Comparison of ENCODE assay signal across 2 cellular contexts in the genomic region with DNA sequence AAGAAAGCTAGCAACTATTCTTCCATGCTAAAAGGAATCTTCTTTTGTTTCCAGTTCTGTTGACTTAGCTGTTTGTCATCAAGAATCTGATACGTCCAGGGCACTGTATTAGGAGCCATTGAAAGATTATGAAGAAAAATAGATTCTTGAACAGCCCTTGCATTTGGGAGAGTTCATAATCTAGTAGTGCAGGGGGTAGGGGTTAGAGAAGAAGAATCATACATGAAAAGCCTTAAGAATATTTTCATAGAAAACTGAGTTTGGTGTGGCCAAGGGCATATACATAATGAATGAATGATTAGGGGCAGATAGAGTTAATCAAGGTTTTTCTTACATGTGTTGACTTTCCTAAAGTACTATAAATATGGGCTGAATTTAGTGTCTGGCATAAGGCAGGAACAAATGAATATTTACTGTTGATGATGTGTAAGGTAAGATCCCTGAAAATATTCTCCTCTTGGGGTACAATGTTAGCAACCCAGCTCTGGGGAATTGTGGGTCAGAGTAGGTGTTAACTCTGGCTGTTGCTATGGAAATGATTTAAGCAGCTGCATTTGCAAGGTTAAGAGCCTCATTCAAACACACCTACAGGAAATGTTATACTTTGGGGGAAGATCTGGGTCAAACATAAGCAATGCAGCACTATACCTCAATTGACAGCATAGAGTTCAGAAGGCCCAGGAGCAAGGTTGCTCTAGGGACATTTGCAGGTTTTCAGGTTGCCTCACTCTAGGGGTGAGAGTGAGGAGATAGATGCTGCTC.
TF ChIP-seq lines count a peak whose summit lies in the region.

No MANE protein-coding gene starts in this region.

TF ChIP-seq in WTC11, 78 proteins besides CTCF, POLR2A, EP300 and RAD21 (continued from another document and continues in another):
- TF ChIP-seq, protein P1, sequence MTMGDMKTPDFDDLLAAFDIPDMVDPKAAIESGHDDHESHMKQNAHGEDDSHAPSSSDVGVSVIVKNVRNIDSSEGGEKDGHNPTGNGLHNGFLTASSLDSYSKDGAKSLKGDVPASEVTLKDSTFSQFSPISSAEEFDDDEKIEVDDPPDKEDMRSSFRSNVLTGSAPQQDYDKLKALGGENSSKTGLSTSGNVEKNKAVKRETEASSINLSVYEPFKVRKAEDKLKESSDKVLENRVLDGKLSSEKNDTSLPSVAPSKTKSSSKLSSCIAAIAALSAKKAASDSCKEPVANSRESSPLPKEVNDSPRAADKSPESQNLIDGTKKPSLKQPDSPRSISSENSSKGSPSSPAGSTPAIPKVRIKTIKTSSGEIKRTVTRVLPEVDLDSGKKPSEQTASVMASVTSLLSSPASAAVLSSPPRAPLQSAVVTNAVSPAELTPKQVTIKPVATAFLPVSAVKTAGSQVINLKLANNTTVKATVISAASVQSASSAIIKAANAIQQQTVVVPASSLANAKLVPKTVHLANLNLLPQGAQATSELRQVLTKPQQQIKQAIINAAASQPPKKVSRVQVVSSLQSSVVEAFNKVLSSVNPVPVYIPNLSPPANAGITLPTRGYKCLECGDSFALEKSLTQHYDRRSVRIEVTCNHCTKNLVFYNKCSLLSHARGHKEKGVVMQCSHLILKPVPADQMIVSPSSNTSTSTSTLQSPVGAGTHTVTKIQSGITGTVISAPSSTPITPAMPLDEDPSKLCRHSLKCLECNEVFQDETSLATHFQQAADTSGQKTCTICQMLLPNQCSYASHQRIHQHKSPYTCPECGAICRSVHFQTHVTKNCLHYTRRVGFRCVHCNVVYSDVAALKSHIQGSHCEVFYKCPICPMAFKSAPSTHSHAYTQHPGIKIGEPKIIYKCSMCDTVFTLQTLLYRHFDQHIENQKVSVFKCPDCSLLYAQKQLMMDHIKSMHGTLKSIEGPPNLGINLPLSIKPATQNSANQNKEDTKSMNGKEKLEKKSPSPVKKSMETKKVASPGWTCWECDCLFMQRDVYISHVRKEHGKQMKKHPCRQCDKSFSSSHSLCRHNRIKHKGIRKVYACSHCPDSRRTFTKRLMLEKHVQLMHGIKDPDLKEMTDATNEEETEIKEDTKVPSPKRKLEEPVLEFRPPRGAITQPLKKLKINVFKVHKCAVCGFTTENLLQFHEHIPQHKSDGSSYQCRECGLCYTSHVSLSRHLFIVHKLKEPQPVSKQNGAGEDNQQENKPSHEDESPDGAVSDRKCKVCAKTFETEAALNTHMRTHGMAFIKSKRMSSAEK (CRISPR knock-in tag; IDR thresholded peaks at IDR 0.05; ENCODE audit: borderline replicate concordance), result no peak
- TF ChIP-seq ZNF263 (CRISPR knock-in tag; IDR thresholded peaks at IDR 0.05; ENCODE audit: low read depth) (no peak), TCF7 (CRISPR knock-in tag; IDR thresholded peaks at IDR 0.05; ENCODE audit: low read depth) (no peak), ZBTB21 (CRISPR knock-in tag; IDR thresholded peaks at IDR 0.05; ENCODE audit: borderline replicate concordance) (no peak), FOXK1 (CRISPR knock-in tag; IDR thresholded peaks at IDR 0.05) (no peak), TEAD4 (CRISPR knock-in tag; IDR thresholded peaks at IDR 0.05) (no peak), GRHL2 (CRISPR knock-in tag; IDR thresholded peaks at IDR 0.05; ENCODE audit: insufficient replicate concordance, severe bottlenecking) (no peak)
- TF ChIP-seq, protein P2, sequence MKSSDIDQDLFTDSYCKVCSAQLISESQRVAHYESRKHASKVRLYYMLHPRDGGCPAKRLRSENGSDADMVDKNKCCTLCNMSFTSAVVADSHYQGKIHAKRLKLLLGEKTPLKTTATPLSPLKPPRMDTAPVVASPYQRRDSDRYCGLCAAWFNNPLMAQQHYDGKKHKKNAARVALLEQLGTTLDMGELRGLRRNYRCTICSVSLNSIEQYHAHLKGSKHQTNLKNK (CRISPR knock-in tag; IDR thresholded peaks at IDR 0.05), result no peak
- TF ChIP-seq, protein P3, sequence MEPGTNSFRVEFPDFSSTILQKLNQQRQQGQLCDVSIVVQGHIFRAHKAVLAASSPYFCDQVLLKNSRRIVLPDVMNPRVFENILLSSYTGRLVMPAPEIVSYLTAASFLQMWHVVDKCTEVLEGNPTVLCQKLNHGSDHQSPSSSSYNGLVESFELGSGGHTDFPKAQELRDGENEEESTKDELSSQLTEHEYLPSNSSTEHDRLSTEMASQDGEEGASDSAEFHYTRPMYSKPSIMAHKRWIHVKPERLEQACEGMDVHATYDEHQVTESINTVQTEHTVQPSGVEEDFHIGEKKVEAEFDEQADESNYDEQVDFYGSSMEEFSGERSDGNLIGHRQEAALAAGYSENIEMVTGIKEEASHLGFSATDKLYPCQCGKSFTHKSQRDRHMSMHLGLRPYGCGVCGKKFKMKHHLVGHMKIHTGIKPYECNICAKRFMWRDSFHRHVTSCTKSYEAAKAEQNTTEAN (CRISPR knock-in tag; IDR thresholded peaks at IDR 0.05), result no peak
- TF ChIP-seq, protein P4, sequence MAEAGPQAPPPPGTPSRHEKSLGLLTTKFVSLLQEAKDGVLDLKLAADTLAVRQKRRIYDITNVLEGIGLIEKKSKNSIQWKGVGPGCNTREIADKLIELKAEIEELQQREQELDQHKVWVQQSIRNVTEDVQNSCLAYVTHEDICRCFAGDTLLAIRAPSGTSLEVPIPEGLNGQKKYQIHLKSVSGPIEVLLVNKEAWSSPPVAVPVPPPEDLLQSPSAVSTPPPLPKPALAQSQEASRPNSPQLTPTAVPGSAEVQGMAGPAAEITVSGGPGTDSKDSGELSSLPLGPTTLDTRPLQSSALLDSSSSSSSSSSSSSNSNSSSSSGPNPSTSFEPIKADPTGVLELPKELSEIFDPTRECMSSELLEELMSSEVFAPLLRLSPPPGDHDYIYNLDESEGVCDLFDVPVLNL (CRISPR knock-in tag; IDR thresholded peaks at IDR 0.05; ENCODE audit: borderline replicate concordance, low read depth), result no peak
- TF ChIP-seq, protein P5, sequence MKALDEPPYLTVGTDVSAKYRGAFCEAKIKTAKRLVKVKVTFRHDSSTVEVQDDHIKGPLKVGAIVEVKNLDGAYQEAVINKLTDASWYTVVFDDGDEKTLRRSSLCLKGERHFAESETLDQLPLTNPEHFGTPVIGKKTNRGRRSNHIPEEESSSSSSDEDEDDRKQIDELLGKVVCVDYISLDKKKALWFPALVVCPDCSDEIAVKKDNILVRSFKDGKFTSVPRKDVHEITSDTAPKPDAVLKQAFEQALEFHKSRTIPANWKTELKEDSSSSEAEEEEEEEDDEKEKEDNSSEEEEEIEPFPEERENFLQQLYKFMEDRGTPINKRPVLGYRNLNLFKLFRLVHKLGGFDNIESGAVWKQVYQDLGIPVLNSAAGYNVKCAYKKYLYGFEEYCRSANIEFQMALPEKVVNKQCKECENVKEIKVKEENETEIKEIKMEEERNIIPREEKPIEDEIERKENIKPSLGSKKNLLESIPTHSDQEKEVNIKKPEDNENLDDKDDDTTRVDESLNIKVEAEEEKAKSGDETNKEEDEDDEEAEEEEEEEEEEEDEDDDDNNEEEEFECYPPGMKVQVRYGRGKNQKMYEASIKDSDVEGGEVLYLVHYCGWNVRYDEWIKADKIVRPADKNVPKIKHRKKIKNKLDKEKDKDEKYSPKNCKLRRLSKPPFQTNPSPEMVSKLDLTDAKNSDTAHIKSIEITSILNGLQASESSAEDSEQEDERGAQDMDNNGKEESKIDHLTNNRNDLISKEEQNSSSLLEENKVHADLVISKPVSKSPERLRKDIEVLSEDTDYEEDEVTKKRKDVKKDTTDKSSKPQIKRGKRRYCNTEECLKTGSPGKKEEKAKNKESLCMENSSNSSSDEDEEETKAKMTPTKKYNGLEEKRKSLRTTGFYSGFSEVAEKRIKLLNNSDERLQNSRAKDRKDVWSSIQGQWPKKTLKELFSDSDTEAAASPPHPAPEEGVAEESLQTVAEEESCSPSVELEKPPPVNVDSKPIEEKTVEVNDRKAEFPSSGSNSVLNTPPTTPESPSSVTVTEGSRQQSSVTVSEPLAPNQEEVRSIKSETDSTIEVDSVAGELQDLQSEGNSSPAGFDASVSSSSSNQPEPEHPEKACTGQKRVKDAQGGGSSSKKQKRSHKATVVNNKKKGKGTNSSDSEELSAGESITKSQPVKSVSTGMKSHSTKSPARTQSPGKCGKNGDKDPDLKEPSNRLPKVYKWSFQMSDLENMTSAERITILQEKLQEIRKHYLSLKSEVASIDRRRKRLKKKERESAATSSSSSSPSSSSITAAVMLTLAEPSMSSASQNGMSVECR (CRISPR knock-in tag; IDR thresholded peaks at IDR 0.05; ENCODE audit: borderline replicate concordance), result no peak

TF ChIP-seq in neural cell, 6 proteins besides CTCF, POLR2A, EP300 and RAD21 (continued from another document):
- TF ChIP-seq, protein P6, sequence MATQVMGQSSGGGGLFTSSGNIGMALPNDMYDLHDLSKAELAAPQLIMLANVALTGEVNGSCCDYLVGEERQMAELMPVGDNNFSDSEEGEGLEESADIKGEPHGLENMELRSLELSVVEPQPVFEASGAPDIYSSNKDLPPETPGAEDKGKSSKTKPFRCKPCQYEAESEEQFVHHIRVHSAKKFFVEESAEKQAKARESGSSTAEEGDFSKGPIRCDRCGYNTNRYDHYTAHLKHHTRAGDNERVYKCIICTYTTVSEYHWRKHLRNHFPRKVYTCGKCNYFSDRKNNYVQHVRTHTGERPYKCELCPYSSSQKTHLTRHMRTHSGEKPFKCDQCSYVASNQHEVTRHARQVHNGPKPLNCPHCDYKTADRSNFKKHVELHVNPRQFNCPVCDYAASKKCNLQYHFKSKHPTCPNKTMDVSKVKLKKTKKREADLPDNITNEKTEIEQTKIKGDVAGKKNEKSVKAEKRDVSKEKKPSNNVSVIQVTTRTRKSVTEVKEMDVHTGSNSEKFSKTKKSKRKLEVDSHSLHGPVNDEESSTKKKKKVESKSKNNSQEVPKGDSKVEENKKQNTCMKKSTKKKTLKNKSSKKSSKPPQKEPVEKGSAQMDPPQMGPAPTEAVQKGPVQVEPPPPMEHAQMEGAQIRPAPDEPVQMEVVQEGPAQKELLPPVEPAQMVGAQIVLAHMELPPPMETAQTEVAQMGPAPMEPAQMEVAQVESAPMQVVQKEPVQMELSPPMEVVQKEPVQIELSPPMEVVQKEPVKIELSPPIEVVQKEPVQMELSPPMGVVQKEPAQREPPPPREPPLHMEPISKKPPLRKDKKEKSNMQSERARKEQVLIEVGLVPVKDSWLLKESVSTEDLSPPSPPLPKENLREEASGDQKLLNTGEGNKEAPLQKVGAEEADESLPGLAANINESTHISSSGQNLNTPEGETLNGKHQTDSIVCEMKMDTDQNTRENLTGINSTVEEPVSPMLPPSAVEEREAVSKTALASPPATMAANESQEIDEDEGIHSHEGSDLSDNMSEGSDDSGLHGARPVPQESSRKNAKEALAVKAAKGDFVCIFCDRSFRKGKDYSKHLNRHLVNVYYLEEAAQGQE (IDR thresholded peaks at IDR 0.05; ENCODE audit: borderline replicate concordance), result no peak
- TF ChIP-seq MXI1 (conservative IDR thresholded peaks at IDR 0.05; ENCODE audit: poor library complexity, severe bottlenecking), result no peak
- TF ChIP-seq TAF1 (IDR thresholded peaks at IDR 0.05; ENCODE audit: low read depth), result no peak
- TF ChIP-seq EZH2 (IDR thresholded peaks at IDR 0.05; ENCODE audit: borderline replicate concordance, insufficient read depth, low read length, poor library complexity, severe bottlenecking), result no peak
- TF ChIP-seq SMC3 (conservative IDR thresholded peaks at IDR 0.05; ENCODE audit: poor library complexity), result no peak
